In the genomic region with DNA sequence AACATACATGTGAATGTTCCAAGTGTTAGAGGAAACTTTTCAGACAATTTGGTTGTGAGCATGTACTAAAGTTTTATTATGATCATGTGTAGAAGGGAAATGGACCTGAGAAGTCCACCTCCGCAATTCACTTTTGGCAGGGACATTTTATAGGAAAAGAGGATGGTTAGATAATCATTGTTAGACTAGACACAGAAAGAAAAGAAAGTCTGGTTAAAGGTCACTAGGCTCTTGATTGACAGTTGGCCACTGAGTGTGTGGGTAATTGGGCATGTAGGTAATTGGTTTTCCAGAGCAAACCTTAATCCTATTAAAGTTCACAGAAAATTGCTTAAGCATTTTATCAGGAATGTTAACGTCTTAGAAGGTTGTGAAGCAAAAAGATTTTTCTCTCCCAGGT, we compare ENCODE assay signal across 21 cellular contexts.
"Had no signal": no experiment of that assay in that cellular context is flagged by ENCODE, and none has a peak within 500 bp of the region (broad histone marks: within the 10 kb centered on the region; RNA-seq: fewer than 3 reads in every experiment).

No MANE protein-coding gene starts in this region.

- H3K9me3 ChIP-seq: lower lobe of right lung, neutrophil, psoas muscle, sigmoid colon, stomach had no signal

- H3K27me3 ChIP-seq: foreskin keratinocyte, sigmoid colon, stomach had no signal

- H3K4me1 ChIP-seq: foreskin keratinocyte, lower lobe of right lung, psoas muscle, sigmoid colon, stomach had no signal

- H3K36me3 ChIP-seq: lower lobe of right lung, neutrophil, sigmoid colon, stomach had no signal

- H3K4me1 Mint-ChIP-seq: immature natural killer cell, memory B cell had no signal

- H3K4me3 ChIP-seq: coronary artery, dorsolateral prefrontal cortex, lower lobe of right lung, psoas muscle, sigmoid colon, skin epidermis, stomach had no signal

- H3K36me3 Mint-ChIP-seq: immature natural killer cell; memory B cell; mesothelial cell of epicardium; natural killer cell treated with Interleukin-12 subunit alpha and Interleukin-12 subunit beta and Interleukin-15 and Interleukin-18, amount 100 ng/mL, for 72 hours had no signal

- H3K9me3 Mint-ChIP-seq: immature natural killer cell; memory B cell; mesothelial cell of epicardium; natural killer cell treated with Interleukin-12 subunit alpha and Interleukin-12 subunit beta and Interleukin-15 and Interleukin-18, amount 100 ng/mL, for 72 hours had no signal

- H3K27ac Mint-ChIP-seq: immature natural killer cell; memory B cell; mesothelial cell of epicardium; natural killer cell treated with Interleukin-12 subunit alpha and Interleukin-12 subunit beta and Interleukin-15 and Interleukin-18, amount 100 ng/mL, for 72 hours had no signal

- H3K4me3 Mint-ChIP-seq: immature natural killer cell; memory B cell; mesothelial cell of epicardium; natural killer cell treated with Interleukin-12 subunit alpha and Interleukin-12 subunit beta and Interleukin-15 and Interleukin-18, amount 100 ng/mL, for 72 hours had no signal

- H3K27ac ChIP-seq: coronary artery, dorsolateral prefrontal cortex, epithelial cell of prostate, foreskin keratinocyte, lower lobe of right lung, neutrophil, psoas muscle, sigmoid colon, skin epidermis, stomach had no signal

- DNase-seq: central memory CD4-positive, alpha-beta T cell; dorsolateral prefrontal cortex; effector memory CD4-positive, alpha-beta T cell; foreskin keratinocyte; immature natural killer cell; left cardiac atrium; lower lobe of right lung; psoas muscle; sigmoid colon; stimulated activated CD4-positive, alpha-beta T cell treated with anti-CD3 and anti-CD28 coated beads, Interleukin-2, amount 100 ng/mL, for 24 hours; stimulated activated naive CD4-positive, alpha-beta T cell; stomach; substantia nigra; trophoblast cell had no signal

- ATAC-seq: foreskin keratinocyte; left cardiac atrium; lower lobe of right lung; natural killer cell treated with Interleukin-12 subunit alpha and Interleukin-12 subunit beta and Interleukin-15 and Interleukin-18, amount 100 ng/mL, for 72 hours; psoas muscle had no signal
